ENCODE assay signal across 8 cellular contexts in genomic region chr19:13953021-13953531, GRCh38. TPM values are rescaled to one million over a fixed set of nuclear protein-coding genes. Genes with fewer than 3 reads are reported as not detected.
DNase-seq lines count a peak whose midpoint lies in the region; ATAC-seq and TF ChIP-seq lines count a peak whose summit lies in the region.

No MANE protein-coding gene starts in this region.

- H3K9me3 ChIP-seq in heart left ventricle = no peaks in the 10 kb centered on the region

- WGBS in heart left ventricle, 4 donors = 0 to 12% (median 7%) methylated on average over 6 to 10 of the region's 10 CpGs

- H3K4me1 ChIP-seq in heart left ventricle (peaks cover 5 to 38% (median 15%) of the 10 kb centered on the region in 12 donors), rectal smooth muscle tissue (ENCODE audit: control insufficient read depth, insufficient read depth, low read length) (peaks cover 6% of the 10 kb centered on the region)

- ATAC-seq in activated naive CD4-positive, alpha-beta T cell treated with anti-CD3 and anti-CD28 coated beads, Interleukin-2, amount 50 U/mL, for 72 hours = no peak
- ATAC-seq in heart left ventricle = peak in 3 of 4 donors; percentile 6 to 24 (median 19)

- peak; percentile 31 for DNase-seq in AG09319 (ENCODE audit: extremely low read depth, low read depth)
- peak; percentile 31 for DNase-seq in HT-29 (ENCODE audit: low spot score)
- DNase-seq in activated naive CD4-positive, alpha-beta T cell treated with anti-CD3 and anti-CD28 coated beads, Interleukin-2, amount 50 U/mL, for 72 hours (ENCODE audit: low spot score in 2 of 2) = no peak
- DNase-seq in heart left ventricle = peak in 1 of 5 donors; percentile 54
- no peak for DNase-seq in NCI-H526 (lab: John Stamatoyannopoulos, UW)
- no peak for DNase-seq in stimulated activated naive CD4-positive, alpha-beta T cell treated with Interleukin-2 at 50 U/mL for 16 hours (lab: John Stamatoyannopoulos, UW)
- DNase-seq in ecto neural progenitor cell (ENCODE audit: low spot score) = no peak

- intact Hi-C loops in heart left ventricle (cut with DNase I) = loop anchor here in 7 of 10 donors (2.0 to 10.0 kb wide), 9 partner anchors 34 to 122 kb away; partner anchors contain the start of genes RFX1 (in 5 of the 7), BRME1 (in 1 of the 7), CC2D1A (in 1 of the 7) and MISP3 (in 1 of the 7)

- H3K27me3 ChIP-seq in heart left ventricle (no peaks in the 10 kb centered on the region), rectal smooth muscle tissue (ENCODE audit: control insufficient read depth, insufficient read depth, low read length) (no peaks in the 10 kb centered on the region)

- peak; percentile 45 for TF ChIP-seq CTCF in AG09319 (IDR thresholded peaks at IDR 0.05; ENCODE audit: low read depth, low read length)
- TF ChIP-seq CTCF in heart left ventricle (IDR thresholded peaks at IDR 0.05) = peak in 4 of 12 donors; percentile 10 to 40 (median 19)

- peaks cover 0 to 42% (median 37%) of the 10 kb centered on the region in 9 donors for H3K36me3 ChIP-seq in heart left ventricle
- H3K36me3 ChIP-seq in rectal smooth muscle tissue (ENCODE audit: control insufficient read depth, insufficient read depth, low read length) = peaks cover 19% of the 10 kb centered on the region

- peak overlapping the region; percentile 80 to 89 for H3K27ac Mint-ChIP-seq in activated naive CD4-positive, alpha-beta T cell treated with anti-CD3 and anti-CD28 coated beads, Interleukin-2, amount 50 U/mL, for 72 hours

- TF ChIP-seq POLR2A in heart left ventricle (IDR thresholded peaks at IDR 0.05) = no peak

- H3K9ac ChIP-seq in rectal smooth muscle tissue (ENCODE audit: low read length) = peak overlapping the region; percentile 49

- H3K9me3 Mint-ChIP-seq in activated naive CD4-positive, alpha-beta T cell treated with anti-CD3 and anti-CD28 coated beads, Interleukin-2, amount 50 U/mL, for 72 hours = no peaks in the 10 kb centered on the region

- H3K4me3 ChIP-seq in heart left ventricle (peak overlapping the region; percentile 55 to 92 (median 76)), rectal smooth muscle tissue (ENCODE audit: low read length) (peak overlapping the region; percentile 79)

- H3K27ac ChIP-seq in heart left ventricle = peak overlapping the region in 11 of 12 donors; percentile 8 to 90 (median 84)
- no peak overlapping the region for H3K27ac ChIP-seq in rectal smooth muscle tissue (ENCODE audit: low read depth, low read length)

- H3K36me3 Mint-ChIP-seq in activated naive CD4-positive, alpha-beta T cell treated with anti-CD3 and anti-CD28 coated beads, Interleukin-2, amount 50 U/mL, for 72 hours = peaks cover 0 to 4% of the 10 kb centered on the region in 2 donors

RNA-seq across cellular contexts. Expression of gene DCAF15, which starts 0.8 kb away (rescaled TPM):
- 46.6 and 47.2 TPM in 2 replicates for total RNA-seq in HT-29 (2014; rRNA removed; shearing (Covaris generic))
- total RNA-seq in activated naive CD4-positive, alpha-beta T cell treated with anti-CD3 and anti-CD28 coated beads, Interleukin-2, amount 50 U/mL, for 72 hours = 10 to 100 TPM; 59.0 to 90.0 TPM
- total RNA-seq in heart left ventricle = 10 to 100 TPM in 8 of 9 donors, 1 to 10 TPM in 1; 8.4 to 21.4 (median 17.6) TPM
- polyA plus RNA-seq in heart left ventricle = 10 to 100 TPM; 24.3 to 25.8 TPM

RNA-seq across cellular contexts. Expression of gene PODNL1, which starts 14.9 kb away (rescaled TPM):
- total RNA-seq in HT-29 (2014; rRNA removed; shearing (Covaris generic)) = 0.34 and 1.1 TPM in 2 replicates
- total RNA-seq in activated naive CD4-positive, alpha-beta T cell treated with anti-CD3 and anti-CD28 coated beads, Interleukin-2, amount 50 U/mL, for 72 hours = under 1 TPM in 1 of 2 donors, not detected in 1; 0.34 TPM
- total RNA-seq in heart left ventricle = 1 to 10 TPM in 5 of 9 donors, under 1 TPM in 3, not detected in 1; 0.36 to 6.3 (median 1.5) TPM
- polyA plus RNA-seq in heart left ventricle = 1 to 10 TPM; 1.6 to 1.7 TPM

RNA-seq across cellular contexts. Expression of gene CC2D1A, which starts 47.1 kb away (rescaled TPM):
- total RNA-seq in HT-29 (2014; rRNA removed; shearing (Covaris generic)) = 36.0 and 39.6 TPM in 2 replicates
- total RNA-seq in activated naive CD4-positive, alpha-beta T cell treated with anti-CD3 and anti-CD28 coated beads, Interleukin-2, amount 50 U/mL, for 72 hours = 10 to 100 TPM; 29.4 to 57.9 TPM
- 10 to 100 TPM; 14.4 to 36.3 (median 19.2) TPM for total RNA-seq in heart left ventricle
- polyA plus RNA-seq in heart left ventricle = 10 to 100 TPM; 19.5 to 29.2 TPM

RNA-seq across cellular contexts. Expression of gene BRME1, which starts 47.2 kb away (rescaled TPM):
- total RNA-seq in HT-29 (2014; rRNA removed; shearing (Covaris generic)) = 2.2 and 3.9 TPM in 2 replicates
- 10 to 100 TPM in 1 of 2 donors, 1 to 10 TPM in 1; 5.1 to 10.5 TPM for total RNA-seq in activated naive CD4-positive, alpha-beta T cell treated with anti-CD3 and anti-CD28 coated beads, Interleukin-2, amount 50 U/mL, for 72 hours
- total RNA-seq in heart left ventricle = 1 to 10 TPM in 1 of 9 donors, under 1 TPM in 6, not detected in 2; 0.23 to 1.2 (median 0.70) TPM
- polyA plus RNA-seq in heart left ventricle = 1 to 10 TPM in 1 of 2 donors, under 1 TPM in 1; 0.46 to 1.2 TPM

RNA-seq across cellular contexts. Expression of gene RFX1, which starts 53.0 kb away (rescaled TPM):
- 6.0 and 6.2 TPM in 2 replicates for total RNA-seq in HT-29 (2014; rRNA removed; shearing (Covaris generic))
- total RNA-seq in activated naive CD4-positive, alpha-beta T cell treated with anti-CD3 and anti-CD28 coated beads, Interleukin-2, amount 50 U/mL, for 72 hours = 10 to 100 TPM in 1 of 2 donors, 1 to 10 TPM in 1; 9.7 to 14.5 TPM
- 10 to 100 TPM in 5 of 9 donors, 1 to 10 TPM in 4; 6.0 to 15.4 (median 11.6) TPM for total RNA-seq in heart left ventricle
- 1 to 10 TPM; 4.0 to 6.2 TPM for polyA plus RNA-seq in heart left ventricle

Comparison
In these comparisons a context has a peak if more than half of its experiments do, and no peak if none do; other contexts are left out.
1. DNase-seq: peak in AG09319 (single experiment) and HT-29 (single experiment); none in activated naive CD4-positive, alpha-beta T cell treated with anti-CD3 and anti-CD28 coated beads, Interleukin-2, amount 50 U/mL, for 72 hours (0 of 2), NCI-H526 (0 of 2), stimulated activated naive CD4-positive, alpha-beta T cell treated with Interleukin-2 at 50 U/mL for 16 hours (single experiment) and ecto neural progenitor cell (single experiment).
2. ATAC-seq: peak in heart left ventricle (3 of 4); none in activated naive CD4-positive, alpha-beta T cell treated with anti-CD3 and anti-CD28 coated beads, Interleukin-2, amount 50 U/mL, for 72 hours (0 of 2).